Comparison of ENCODE assay signal across 16 cellular contexts in the genomic region with DNA sequence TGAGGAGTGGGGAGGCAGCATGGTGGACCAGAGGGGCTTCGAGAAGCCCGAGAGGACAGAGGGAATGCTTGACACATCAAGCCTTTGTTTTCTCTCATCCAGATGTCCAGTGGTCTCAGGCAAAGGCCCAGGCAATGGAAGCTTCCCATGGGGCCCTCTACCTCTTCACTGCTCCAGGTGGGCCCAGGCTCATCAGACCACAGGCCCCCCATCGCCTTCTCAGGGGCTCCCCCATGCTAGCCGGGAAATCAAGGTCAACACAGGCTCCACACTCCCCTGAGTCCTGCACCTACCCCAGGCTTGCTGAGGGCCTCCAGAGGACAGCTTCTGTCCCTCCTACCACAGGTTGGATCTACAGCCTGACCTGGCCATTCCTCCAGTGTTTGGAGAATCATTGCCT.
DNase-seq lines count a peak whose midpoint lies in the region.
"Had no signal": no experiment of that assay in that cellular context is flagged by ENCODE, and none has a peak within 500 bp of the region (broad histone marks: within the 10 kb centered on the region; RNA-seq: fewer than 3 reads in every experiment).

No MANE protein-coding gene starts in this region.

- H3K36me3 ChIP-seq in neuronal stem cell (replicated peaks in 1 of 2; ENCODE audit: control insufficient read depth in 2 of 2, insufficient read depth in 2 of 2, low read length in 2 of 2), result no peaks in the 10 kb centered on the region
- H3K36me3 ChIP-seq: BLaER1 treated with 17β-estradiol and CSF1 and Interleukin-3, amounts not matched to agents 10 nM and 100 nM had no signal

- H3K23ac ChIP-seq in neuronal stem cell (ENCODE audit: low read depth, low read length, poor library complexity), result no peak overlapping the region

- no peak overlapping the region for H2BK15ac ChIP-seq in neuronal stem cell (ENCODE audit: low read length)

- no peaks in the 10 kb centered on the region for H3K4me1 ChIP-seq in neuronal stem cell (ENCODE audit: control insufficient read depth in 2 of 2, insufficient read depth in 1 of 2, low read depth in 1 of 2, low read length in 2 of 2)
- H3K4me1 ChIP-seq: A549; BLaER1 treated with 17β-estradiol and CSF1 and Interleukin-3, amounts not matched to agents 10 nM and 100 nM; Caco-2 had no signal

- peaks cover 0 to 4% of the 10 kb centered on the region in 2 donors for H3K9me3 ChIP-seq in neuronal stem cell (replicated peaks in 1 of 2; ENCODE audit: control insufficient read depth in 2 of 2, insufficient read depth in 1 of 2, low read depth in 1 of 2, low read length in 2 of 2)

- no peak overlapping the region for H3K4me2 ChIP-seq in neuronal stem cell (ENCODE audit: insufficient read depth, low read length, poor library complexity, severe bottlenecking)
- H3K4me2 ChIP-seq: A549; BLaER1 treated with 17β-estradiol and CSF1 and Interleukin-3, amounts not matched to agents 10 nM and 100 nM had no signal

- H3K4ac ChIP-seq in neuronal stem cell (ENCODE audit: low read length), result no peak overlapping the region

- no peak overlapping the region for H3K27ac ChIP-seq in neuronal stem cell (replicated peaks; ENCODE audit: low read length)
- H3K27ac ChIP-seq: 22Rv1; A549; BLaER1 treated with 17β-estradiol and CSF1 and Interleukin-3, amounts not matched to agents 10 nM and 100 nM; C4-2B had no signal

- H2AFZ ChIP-seq in neuronal stem cell (ENCODE audit: low read length), result no peak overlapping the region

- no CpG with 5 or more reads among the region's 4 CpGs for WGBS in neuronal stem cell (ENCODE audit: extremely low coverage in 2 of 2, insufficient read length in 2 of 2, insufficient replicate concordance in 1 of 2), 2 donors

- no peaks in the 10 kb centered on the region for H3K79me1 ChIP-seq in neuronal stem cell (ENCODE audit: low read depth, low read length)

- no peak overlapping the region for H2BK120ac ChIP-seq in neuronal stem cell (ENCODE audit: low read depth, low read length)

- H4K91ac ChIP-seq in neuronal stem cell (ENCODE audit: low read depth, low read length, poor library complexity), result no peak overlapping the region

- H3K18ac ChIP-seq in neuronal stem cell (ENCODE audit: low read length), result peak overlapping the region; percentile 32

- no peak overlapping the region for H2BK5ac ChIP-seq in neuronal stem cell (ENCODE audit: low read length)

- H2AK5ac ChIP-seq in neuronal stem cell (ENCODE audit: low read depth, low read length), result peak overlapping the region; percentile 29

- H4K8ac ChIP-seq in neuronal stem cell (ENCODE audit: low read depth, low read length), result no peak overlapping the region

- H3K4me3 ChIP-seq in neuronal stem cell (ENCODE audit: low read length in 2 of 2), result peak overlapping the region in 1 of 2 donors; percentile 3
- H3K4me3 ChIP-seq: A549; BLaER1 treated with 17β-estradiol and CSF1 and Interleukin-3, amounts not matched to agents 10 nM and 100 nM had no signal

- H3K14ac ChIP-seq in neuronal stem cell (ENCODE audit: low read length), result no peak overlapping the region

- no peak overlapping the region for H2BK12ac ChIP-seq in neuronal stem cell (ENCODE audit: low read length)

- DNase-seq in activated CD8-positive, alpha-beta memory T cell treated with anti-CD3 and anti-CD28 coated beads, Interleukin-2, amount 50 U/mL, for 48 hours, result peak; percentile 17
- DNase-seq in activated CD8-positive, alpha-beta memory T cell treated with anti-CD3 and anti-CD28 coated beads for 24 hours, result no peak
- DNase-seq in neuronal stem cell (ENCODE audit: low spot score) (no peak), NCI-H524 (lab: John Stamatoyannopoulos, UW) (no peak), NCI-H69 (lab: John Stamatoyannopoulos, UW) (no peak)
- DNase-seq: AML-193; Caco-2; Calu3; CD4-positive, alpha-beta T cell; CD8-positive, alpha-beta T cell; DMS79 treated with DMSO at 0.1 percent for 48 hours; GF-D8 had no signal

- no peak overlapping the region for H3K9ac ChIP-seq in neuronal stem cell (ENCODE audit: low read depth, low read length, poor library complexity)
- H3K9ac ChIP-seq: BLaER1 treated with 17β-estradiol and CSF1 and Interleukin-3, amounts not matched to agents 10 nM and 100 nM had no signal

- H3K27me3 ChIP-seq in neuronal stem cell (ENCODE audit: control insufficient read depth in 3 of 3, insufficient read depth in 3 of 3, low read depth in 1 of 3, low read length in 3 of 3), result no peaks in the 10 kb centered on the region
- H3K27me3 ChIP-seq: BLaER1 treated with 17β-estradiol and CSF1 and Interleukin-3, amounts not matched to agents 10 nM and 100 nM had no signal
